Comparison of ENCODE assay signal across 1 cellular context in genomic region chr2:58585233-58585632, GRCh38.
TF ChIP-seq lines count a peak whose summit lies in the region.

No MANE protein-coding gene starts in this region.

TF ChIP-seq in K562, 482 proteins besides CTCF, POLR2A, EP300 and RAD21 (continued from another document):
- TF ChIP-seq ZNF318 (IDR thresholded peaks at IDR 0.05; ENCODE audit: borderline replicate concordance in 1 of 2, low read depth in 1 of 2): no peak
- 0 out of 2 replicates have a peak, but pooled peaks have one; percentile 52 for TF ChIP-seq ADNP (tag; IDR thresholded peaks at IDR 0.05)
- TF ChIP-seq ZBTB8A (IDR thresholded peaks at IDR 0.05; ENCODE audit: partially characterized antibody): no peak
- TF ChIP-seq RFX1 (IDR thresholded peaks at IDR 0.05): no peak
- no peak for TF ChIP-seq TCF7 (IDR thresholded peaks at IDR 0.05; ENCODE audit: borderline replicate concordance)
- TF ChIP-seq ATF3 (IDR thresholded peaks at IDR 0.05): no peak
- TF ChIP-seq ATF3 (CRISPR knock-in tag; conservative IDR thresholded peaks at IDR 0.05): no peak
- no peak for TF ChIP-seq FOS (IDR thresholded peaks at IDR 0.05; ENCODE audit: extremely low read depth, insufficient read length)
- no peak for TF ChIP-seq TFAM (CRISPR knock-in tag; conservative IDR thresholded peaks at IDR 0.05)
- no peak for TF ChIP-seq RAD51 (IDR thresholded peaks at IDR 0.05; ENCODE audit: borderline replicate concordance, low read depth)
- TF ChIP-seq RBM25 (IDR thresholded peaks at IDR 0.05; ENCODE audit: low read depth, low read length, severe bottlenecking): peak; percentile 76
- no peak for TF ChIP-seq RHOXF2B (CRISPR knock-in tag; conservative IDR thresholded peaks at IDR 0.05)
- TF ChIP-seq KDM1A (IDR thresholded peaks at IDR 0.05): no peak
